Comparison of ENCODE assay signal across 8 cellular contexts in the genomic region with DNA sequence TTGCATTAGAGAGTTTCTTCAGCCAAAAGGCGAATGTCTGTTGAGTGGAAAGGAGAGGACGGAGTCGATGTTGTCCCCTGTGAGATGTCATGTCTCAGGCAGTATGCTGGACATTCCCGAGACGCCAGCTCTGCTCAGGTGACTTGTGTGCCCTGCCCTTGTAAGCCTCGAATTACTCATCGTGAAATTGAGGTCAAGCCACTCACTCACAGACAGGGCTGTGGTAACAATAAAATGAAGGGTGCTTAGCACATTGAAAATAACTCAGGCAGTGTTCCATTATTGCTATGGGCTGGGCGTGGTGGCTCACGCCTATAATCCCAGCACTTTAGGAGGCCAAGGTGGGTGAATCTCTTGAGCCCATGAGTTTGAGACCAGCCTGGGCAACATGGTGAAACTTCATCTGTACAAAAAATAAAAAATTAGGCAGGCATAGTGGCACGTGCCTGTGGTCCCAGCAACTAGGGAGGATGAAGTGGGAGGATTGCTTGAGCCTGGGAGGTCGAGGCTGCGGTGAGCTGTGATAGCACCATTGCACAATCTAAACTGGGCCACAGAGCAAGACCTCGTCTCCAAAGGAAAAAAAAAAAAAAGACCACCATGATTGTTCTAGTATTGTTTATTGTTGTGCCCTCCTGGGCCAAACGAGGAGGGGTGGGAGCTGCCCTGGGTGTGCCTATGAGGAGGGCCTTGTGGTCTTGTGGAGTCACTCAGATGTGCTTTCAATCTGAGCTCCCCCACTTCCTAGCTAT.
DNase-seq lines count a peak whose midpoint lies in the region; ATAC-seq and TF ChIP-seq lines count a peak whose summit lies in the region.

No MANE protein-coding gene starts in this region.

- TF ChIP-seq CTCF in colonic mucosa (IDR thresholded peaks at IDR 0.05) (no peak), thoracic aorta (IDR thresholded peaks at IDR 0.05) (no peak), GM10266 (IDR thresholded peaks at IDR 0.05; ENCODE audit: control insufficient read depth, insufficient read depth, low read depth, missing control alignments) (no peak), endodermal cell (conservative IDR thresholded peaks at IDR 0.05) (no peak)

- ATAC-seq in thoracic aorta (ENCODE audit: insufficient number of reproducible peaks, low FRiP score, low read depth) = peak; percentile 56

- H3K27ac ChIP-seq in colonic mucosa (peak overlapping the region; percentile 86), thoracic aorta (peak overlapping the region; percentile 91 to 95), endodermal cell (ENCODE audit: low read depth, low read length) (no peak overlapping the region)

- H3K9ac ChIP-seq in colonic mucosa (ENCODE audit: low read depth in 2 of 2, low read length in 2 of 2) (peak overlapping the region in 1 of 2 donors; percentile 56), endodermal cell (ENCODE audit: extremely low read depth, low read length, poor library complexity, severe bottlenecking) (no peak overlapping the region)

- peaks cover 7% of the 10 kb centered on the region for H3K4me1 ChIP-seq in colonic mucosa
- peaks cover 25 to 86% of the 10 kb centered on the region in 2 donors for H3K4me1 ChIP-seq in thoracic aorta (ENCODE audit: control insufficient read depth in 1 of 2, low read depth in 2 of 2)
- H3K4me1 ChIP-seq in endodermal cell (ENCODE audit: control insufficient read depth, insufficient read depth, low read length) = no peaks in the 10 kb centered on the region

- intact Hi-C loops in colonic mucosa (cut with DNase I) = no loop called here

- no peak overlapping the region for H3K27ac Mint-ChIP-seq in endodermal cell

- DNase-seq in HS-27A (ENCODE audit: low read depth) (peak; percentile 38), colonic mucosa (peak; percentile 76), left kidney (ENCODE audit: low read depth, low spot score) (peak; percentile 70), thoracic aorta (ENCODE audit: low spot score) (peak; percentile 15), OCI-M2 (lab: John Stamatoyannopoulos, UW; ENCODE audit: unreplicated experiment) (no peak), RKO (ENCODE audit: low spot score) (no peak), GM10266 (ENCODE audit: extremely low spot score) (no peak), endodermal cell (no peak)

- H3K9me3 ChIP-seq in colonic mucosa = no peaks in the 10 kb centered on the region
- no peaks in the 10 kb centered on the region for H3K9me3 ChIP-seq in thoracic aorta
- no peaks in the 10 kb centered on the region for H3K9me3 ChIP-seq in endodermal cell (ENCODE audit: control insufficient read depth, low read length)

- H3K9me3 Mint-ChIP-seq in endodermal cell = no peaks in the 10 kb centered on the region

- H3K4me3 Mint-ChIP-seq in endodermal cell = no peak overlapping the region

- 87 to 88% methylated on average over 10 to 14 of the region's 14 CpGs for WGBS in endodermal cell (ENCODE audit: insufficient coverage in 1 of 2, insufficient read length in 1 of 2), 2 experiments

- H3K36me3 ChIP-seq in colonic mucosa = no peaks in the 10 kb centered on the region
- no peaks in the 10 kb centered on the region for H3K36me3 ChIP-seq in thoracic aorta
- no peaks in the 10 kb centered on the region for H3K36me3 ChIP-seq in endodermal cell (ENCODE audit: control insufficient read depth, insufficient read depth, low read length)

- H3K4me3 ChIP-seq in colonic mucosa = no peak overlapping the region
- no peak overlapping the region for H3K4me3 ChIP-seq in thoracic aorta
- H3K4me3 ChIP-seq in endodermal cell (ENCODE audit: low read length) = no peak overlapping the region

- peaks cover 6% of the 10 kb centered on the region for H3K4me1 Mint-ChIP-seq in endodermal cell

- no peaks in the 10 kb centered on the region for H3K27me3 ChIP-seq in colonic mucosa
- no peaks in the 10 kb centered on the region for H3K27me3 ChIP-seq in thoracic aorta (replicated peaks; ENCODE audit: insufficient read depth)
- no peaks in the 10 kb centered on the region for H3K27me3 ChIP-seq in endodermal cell (ENCODE audit: control insufficient read depth, insufficient read depth, low read length, poor library complexity, severe bottlenecking)

- H3K27me3 Mint-ChIP-seq in endodermal cell (ENCODE audit: insufficient read depth) = no peaks in the 10 kb centered on the region

- no peaks in the 10 kb centered on the region for H3K36me3 Mint-ChIP-seq in endodermal cell (ENCODE audit: low read depth)

Comparison
In these comparisons a context has a peak if more than half of its experiments do, and no peak if none do; other contexts are left out.
1. DNase-seq: peak in HS-27A (single experiment), colonic mucosa (single experiment), left kidney (single experiment) and thoracic aorta (single experiment); none in OCI-M2 (single experiment), RKO (single experiment), GM10266 (single experiment) and endodermal cell (single experiment).